ENCODE assay signal across 8 cellular contexts in genomic region chr15:45126535-45127158, GRCh38. TPM values are rescaled to one million over a fixed set of nuclear protein-coding genes. Genes with fewer than 3 reads are reported as not detected.
DNase-seq lines count a peak whose midpoint lies in the region; ATAC-seq and TF ChIP-seq lines count a peak whose summit lies in the region.

No MANE protein-coding gene starts in this region.

- H3K4me3 ChIP-seq in BJ (ENCODE audit: low read depth, low read length) (no peak overlapping the region), GM12865 (ENCODE audit: low read depth, low read length) (no peak overlapping the region)

- CTCF ChIA-PET in BJ (lab: Yijun Ruan, JAX) = interaction anchor here (0.6 to 5.3 kb wide), 15 partner anchors 9 to 501 kb away, joined by 3 to 29 read pairs (median 5); partner anchors contain the start of genes DUOX2 and DUOXA2

- POLR2A ChIA-PET in BJ (lab: Charles Lee) = interaction anchor here (0.6 kb wide), 1 partner anchor 32 kb away, joined by 13 read pairs; no protein-coding TSS in a partner anchor

- DNase-seq in BJ (ENCODE audit: low read depth) (no peak), GM12865 (ENCODE audit: low read depth) (peak; percentile 34), RPMI7951 (ENCODE audit: low read depth) (peak; percentile 26), dermis blood vessel endothelial cell (peak; percentile 63), renal cortical epithelial cell (ENCODE audit: low read depth) (peak; percentile 36), NCI-H2107 (lab: John Stamatoyannopoulos, UW) (no peak), AG08395 (ENCODE audit: low spot score) (no peak)

- no peaks in the 10 kb centered on the region; the same call in 1 of the 2 replicates for H3K36me3 ChIP-seq in BJ (ENCODE audit: control insufficient read depth, insufficient read depth, low read length)

- H3K27me3 ChIP-seq in BJ (ENCODE audit: control insufficient read depth, insufficient read depth, low read length) = peaks cover 44% of the 10 kb centered on the region

- no peak for ATAC-seq in GM18517 (IDR thresholded peaks at IDR 0.05; ENCODE audit: unreplicated experiment)

- TF ChIP-seq CTCF in BJ (IDR thresholded peaks at IDR 0.05; ENCODE audit: insufficient read depth, low read depth, low read length) (peak; percentile 70), GM12865 (IDR thresholded peaks at IDR 0.05; ENCODE audit: insufficient read depth, low read depth, low read length, missing control alignments) (peak; percentile 56)

RNA-seq across cellular contexts. Expression of gene DUOXA1, which starts 3.0 kb away (rescaled TPM):
- polyA plus RNA-seq in BJ (2011; rRNA removed) = not detected in 2 replicates
- polyA minus RNA-seq in BJ (2011; rRNA and poly(A)+ RNA removed) = not detected in 2 replicates
- not detected in 2 replicates for total RNA-seq in RPMI7951 (2014; rRNA removed; shearing (Covaris generic))
- not detected in 2 replicates for total RNA-seq in dermis blood vessel endothelial cell
- total RNA-seq in renal cortical epithelial cell = not detected in 2 replicates

RNA-seq across cellular contexts. Expression of gene DUOX1, which starts 3.1 kb away (rescaled TPM):
- 0.09 TPM in 1 of 2 replicates, not detected in the other for polyA plus RNA-seq in BJ (2011; rRNA removed)
- polyA minus RNA-seq in BJ (2011; rRNA and poly(A)+ RNA removed) = not detected in 2 replicates
- total RNA-seq in RPMI7951 (2014; rRNA removed; shearing (Covaris generic)) = not detected in 2 replicates
- total RNA-seq in dermis blood vessel endothelial cell = not detected in 2 replicates
- total RNA-seq in renal cortical epithelial cell = 0.35 and 0.50 TPM in 2 replicates

RNA-seq across cellular contexts. Expression of gene DUOXA2, which starts 12.5 kb away (rescaled TPM):
- not detected in 2 replicates for polyA plus RNA-seq in BJ (2011; rRNA removed)
- polyA minus RNA-seq in BJ (2011; rRNA and poly(A)+ RNA removed) = not detected in 2 replicates
- not detected in 2 replicates for total RNA-seq in RPMI7951 (2014; rRNA removed; shearing (Covaris generic))
- total RNA-seq in dermis blood vessel endothelial cell (not detected in 2 replicates), renal cortical epithelial cell (not detected in 2 replicates)

RNA-seq across cellular contexts. Expression of gene DUOX2, which starts 12.7 kb away (rescaled TPM):
- not detected in 2 replicates for polyA plus RNA-seq in BJ (2011; rRNA removed)
- polyA minus RNA-seq in BJ (2011; rRNA and poly(A)+ RNA removed) = not detected in 2 replicates
- not detected in 2 replicates for total RNA-seq in RPMI7951 (2014; rRNA removed; shearing (Covaris generic))
- total RNA-seq in dermis blood vessel endothelial cell (not detected in 2 replicates), renal cortical epithelial cell (0.05 TPM in 1 of 2 replicates, not detected in the other)

Comparison
In these comparisons a context has a peak if more than half of its experiments do, and no peak if none do; other contexts are left out.
1. DNase-seq: peak in GM12865 (single experiment), RPMI7951 (single experiment), dermis blood vessel endothelial cell (single experiment) and renal cortical epithelial cell (single experiment); none in BJ (single experiment), NCI-H2107 (single experiment) and AG08395 (single experiment).